13 cellular contexts compared by ENCODE assay signal in the genomic region with DNA sequence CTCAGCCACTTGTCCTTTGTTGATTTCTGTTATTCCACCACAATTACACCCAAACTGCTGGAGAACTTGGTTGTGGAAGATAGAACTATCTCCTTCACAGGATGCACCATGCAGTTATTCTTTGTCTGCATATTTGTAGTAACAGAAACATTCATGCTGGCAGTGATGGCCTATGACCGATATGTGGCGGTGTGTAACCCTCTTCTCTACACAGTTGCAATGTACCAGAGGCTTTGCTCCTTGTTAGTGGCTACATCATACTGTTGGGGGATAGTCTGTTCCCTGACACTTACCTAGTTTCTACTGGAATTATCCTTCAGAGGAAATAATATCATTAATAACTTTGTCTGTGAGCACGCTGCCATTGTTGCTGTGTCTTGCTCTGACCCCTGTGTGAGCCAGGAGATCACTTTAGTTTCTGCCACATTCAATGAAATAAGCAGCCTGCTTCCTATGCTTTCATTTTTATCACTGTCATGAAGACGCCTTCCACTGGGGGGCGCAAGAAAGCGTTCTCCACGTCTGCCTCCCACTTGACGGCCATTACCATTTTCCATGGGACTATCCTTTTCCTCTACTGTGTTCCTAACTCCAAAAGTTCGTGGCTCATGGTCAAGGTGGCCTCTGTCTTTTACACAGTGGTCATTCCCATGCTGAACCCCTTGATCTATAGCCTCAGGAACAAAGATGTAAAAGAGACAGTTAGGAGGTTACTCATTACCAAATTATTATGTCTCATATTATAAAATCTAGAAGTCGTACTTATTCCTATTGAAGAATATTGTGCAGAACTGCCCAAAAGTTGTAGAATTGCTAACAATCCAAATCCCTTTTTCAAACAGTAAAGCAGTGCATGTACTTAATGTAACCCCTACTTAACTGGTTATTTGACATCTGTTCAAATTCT. TPM values are rescaled to one million over a fixed set of nuclear protein-coding genes. Genes with fewer than 3 reads are reported as not detected.
DNase-seq lines count a peak whose midpoint lies in the region; ATAC-seq, FAIRE-seq and TF ChIP-seq lines count a peak whose summit lies in the region.
"Had no signal": no experiment of that assay in that cellular context is flagged by ENCODE, and none has a peak within 500 bp of the region (broad histone marks: within the 10 kb centered on the region; RNA-seq: fewer than 3 reads in every experiment).

No MANE protein-coding gene starts in this region.

- BruUV-seq in Caco-2 (replicated peaks; lab: Mats Ljungman, UMichigan) (no TSS peak), K562 (replicated peaks; lab: Mats Ljungman, UMichigan) (no TSS peak)

- no peak overlapping the region for H3K4me2 ChIP-seq in K562 (ENCODE audit: insufficient read depth, low read length)

- H3K9ac ChIP-seq in K562 (ENCODE audit: insufficient read depth in 1 of 2, low read depth in 2 of 2, low read length in 2 of 2), result no peak overlapping the region

- H3K4me3 ChIP-seq in Caco-2 (ENCODE audit: low read depth, low read length) (no peak overlapping the region), GM12875 (ENCODE audit: low read depth, low read length) (no peak overlapping the region), K562 (no peak overlapping the region)

- H3K4me1 ChIP-seq in Caco-2 (no peaks in the 10 kb centered on the region), K562 (replicated peaks in 1 of 2; ENCODE audit: control insufficient read depth in 2 of 2, insufficient read depth in 2 of 2, low read length in 2 of 2) (no peaks in the 10 kb centered on the region)

- no peak overlapping the region for H3K4me3 Mint-ChIP-seq in Caco-2 (ENCODE audit: unreplicated experiment)
- H3K4me3 Mint-ChIP-seq: activated naive CD4-positive, alpha-beta T cell treated with anti-CD3 and anti-CD28 coated beads, Interleukin-2, amount 10 ng/mL, durations not matched to agents 7 days and 5 days had no signal

- no peak for TF ChIP-seq RAD21 in K562 (CRISPR knock-in tag; conservative IDR thresholded peaks at IDR 0.05 in 1 of 2, IDR thresholded peaks at IDR 0.05 in 1 of 2)

- DNase-seq in Caco-2 (peak in 1 of 2 experiments; percentile 64), KBM-7 (peak; percentile 55), K562 (ENCODE audit: extremely low read depth in 1 of 4, low spot score in 3 of 4) (peak in 2 of 4 experiments; percentile 8 to 20), T-helper 1 cell (no peak), NCI-H146 treated with DMSO at 0.1 percent for 48 hours (lab: John Stamatoyannopoulos, UW; ENCODE audit: unreplicated experiment) (no peak)
- DNase-seq in activated naive CD4-positive, alpha-beta T cell (lab: John Stamatoyannopoulos, UW), result no peak
- DNase-seq: activated naive CD4-positive, alpha-beta T cell treated with anti-CD3 and anti-CD28 coated beads, Interleukin-2, amount 10 ng/mL, durations not matched to agents 7 days and 5 days; effector CD4-positive, alpha-beta T cell; hippocampal formation; NCI-H510A treated with DMSO at 0.1 percent for 48 hours had no signal

- CTCF ChIA-PET in Caco-2 (lab: Charles Lee) (no interaction called here), K562 (lab: Yijun Ruan, JAX; ENCODE audit: low intra/inter-chr PET ratio) (no interaction called here)

- H3K27me3 ChIP-seq in Caco-2 (replicated peaks; ENCODE audit: control insufficient read depth, insufficient read depth, low read length) (no peaks in the 10 kb centered on the region), K562 (ENCODE audit: control insufficient read depth in 2 of 2, insufficient read depth in 2 of 2, low read length in 2 of 2) (no peaks in the 10 kb centered on the region)

- no peaks in the 10 kb centered on the region for H4K20me1 ChIP-seq in K562 (replicated peaks; ENCODE audit: control insufficient read depth, insufficient read depth, low read length)

- H3K79me2 ChIP-seq in K562 (ENCODE audit: control insufficient read depth, insufficient read depth, low read length), result no peaks in the 10 kb centered on the region

- H3K9me3 ChIP-seq in Caco-2, result no peaks in the 10 kb centered on the region
- no peaks in the 10 kb centered on the region for H3K9me3 ChIP-seq in K562 (replicated peaks; ENCODE audit: control insufficient read depth, insufficient read depth, low read depth, low read length)

- intact Hi-C loops in Caco-2 (cut with micrococcal nuclease; ENCODE audit: unreplicated experiment), result loop anchor here (5.0 kb wide), 2 partner anchors 222 to 377 kb away; a partner anchor contains a TSS
- intact Hi-C loops in K562 (cut with micrococcal nuclease), result loop anchor here (5.0 kb wide), 1 partner anchor 1067 kb away; no protein-coding TSS in a partner anchor

- TF ChIP-seq CTCF in Caco-2 (IDR thresholded peaks at IDR 0.05; ENCODE audit: insufficient read depth in 1 of 2, low read depth in 1 of 2, low read length in 1 of 2, severe bottlenecking in 1 of 2, unreplicated experiment in 1 of 2) (peak; percentile 35 to 54), GM12875 (IDR thresholded peaks at IDR 0.05; ENCODE audit: borderline replicate concordance, insufficient read depth, low read depth, low read length) (peak; percentile 10; the same call in 1 of the 2 replicates), K562 (IDR thresholded peaks at IDR 0.05 in 2 of 3, conservative IDR thresholded peaks at IDR 0.05 in 1 of 3; ENCODE audit: insufficient read depth in 2 of 3, low read depth in 1 of 3, low read length in 3 of 3) (peak; percentile 15 to 49 (median 26); a peak in 3 of 6 replicates)

- ATAC-seq in K562 (no peak), HG03135 (IDR thresholded peaks at IDR 0.05; ENCODE audit: unreplicated experiment) (no peak)

- H3K36me3 Mint-ChIP-seq in Caco-2 (ENCODE audit: insufficient read depth, unreplicated experiment), result no peaks in the 10 kb centered on the region
- H3K36me3 Mint-ChIP-seq: activated naive CD4-positive, alpha-beta T cell treated with anti-CD3 and anti-CD28 coated beads, Interleukin-2, amount 10 ng/mL, durations not matched to agents 7 days and 5 days had no signal

- no peak overlapping the region for H3K27ac ChIP-seq in K562 (ENCODE audit: extremely low read depth, low read depth, low read length)

- H3K27me3 Mint-ChIP-seq in Caco-2 (ENCODE audit: insufficient read depth, unreplicated experiment), result no peaks in the 10 kb centered on the region
- H3K27me3 Mint-ChIP-seq: activated naive CD4-positive, alpha-beta T cell treated with anti-CD3 and anti-CD28 coated beads, Interleukin-2, amount 10 ng/mL, durations not matched to agents 7 days and 5 days had no signal

- POLR2A ChIA-PET in Caco-2 (lab: Charles Lee), result no interaction called here
- POLR2A ChIA-PET in K562 (lab: Yijun Ruan, JAX), result no interaction called here

- H3K9me3 Mint-ChIP-seq in Caco-2 (ENCODE audit: unreplicated experiment), result no peaks in the 10 kb centered on the region

- no peaks in the 10 kb centered on the region for H3K4me1 Mint-ChIP-seq in Caco-2 (ENCODE audit: low read depth, unreplicated experiment)
- H3K4me1 Mint-ChIP-seq: activated naive CD4-positive, alpha-beta T cell treated with anti-CD3 and anti-CD28 coated beads, Interleukin-2, amount 10 ng/mL, durations not matched to agents 7 days and 5 days had no signal

- FAIRE-seq in K562 (lab: Jason Lieb, UNC), result no peak
- FAIRE-seq: G401.6 had no signal

- no peak for TF ChIP-seq EP300 in K562 (IDR thresholded peaks at IDR 0.05; ENCODE audit: low read length)

- H3K27ac Mint-ChIP-seq in Caco-2 (ENCODE audit: unreplicated experiment), result no peak overlapping the region
- H3K27ac Mint-ChIP-seq: activated naive CD4-positive, alpha-beta T cell treated with anti-CD3 and anti-CD28 coated beads, Interleukin-2, amount 10 ng/mL, durations not matched to agents 7 days and 5 days had no signal

- H2AFZ ChIP-seq in K562 (ENCODE audit: low read depth, low read length), result no peak overlapping the region

- in situ Hi-C loops in KBM-7 (cut with MboI; ENCODE audit: low pct_unique_long_range_greater_than_20kb, low sequenced_read_pairs) (no loop called here), K562 (cut with MboI) (no loop called here)

- under 1% methylated on average over 10 of the region's 10 CpGs for WGBS in K562 (ENCODE audit: insufficient coverage, low coverage, missing lambda C conversion rate)

- no peaks in the 10 kb centered on the region for H3K9me1 ChIP-seq in K562 (ENCODE audit: control insufficient read depth, insufficient read depth, low read length)

- no peak for TF ChIP-seq POLR2A in K562 (conservative IDR thresholded peaks at IDR 0.05)

- H3K36me3 ChIP-seq in Caco-2 (ENCODE audit: control insufficient read depth, insufficient read depth, low read length) (no peaks in the 10 kb centered on the region), K562 (ENCODE audit: control insufficient read depth, insufficient read depth, low read length) (no peaks in the 10 kb centered on the region)

RNA-seq across cellular contexts. Expression of a gene that starts 53.2 kb away (rescaled TPM):
- total RNA-seq in Caco-2 (2022), result not detected in 2 replicates
- total RNA-seq in K562 (2011; cell fraction: chromatin; rRNA removed; ENCODE audit: low replicate concordance), result not detected in 2 replicates
- total RNA-seq in K562 (2011; cell fraction: nucleolus; rRNA removed), result not detected in 2 replicates
- total RNA-seq in K562 (2011; cell fraction: nucleoplasm; rRNA removed), result not detected in 2 replicates
- not detected in 2 replicates for total RNA-seq in K562 (2014; rRNA removed)
- total RNA-seq in K562 (2014; rRNA removed; fragmentation: Illumina TruSeq; extraction: Trizol), result not detected in 2 replicates
- total RNA-seq in K562 (2015; rRNA removed; fragmentation: Illumina TruSeq; extraction: Trizol), result not detected in 2 replicates
- not detected in 2 replicates for total RNA-seq in K562 (2021)
- polyA plus RNA-seq in K562 (2011; rRNA removed), result not detected in 2 replicates
- not detected in 2 replicates for polyA plus RNA-seq in K562 (2011; cell fraction: cytosol; rRNA removed)
- polyA plus RNA-seq in K562 (2011; cell fraction: nucleus; rRNA removed), result not detected in 2 replicates
- not detected in 2 replicates for polyA plus RNA-seq in K562 (2012)
- polyA plus RNA-seq in K562 (2014; fragmentation: Illumina TruSeq; extraction: Trizol), result not detected in 2 replicates
- not detected for polyA plus RNA-seq in K562 (2014; fragmentation: Nextera tagmentation; extraction: Ambion mirVana)
- polyA plus RNA-seq in K562 (2014; rRNA removed), result not detected in 2 replicates
- polyA minus RNA-seq in K562 (2011; rRNA and poly(A)+ RNA removed), result not detected in 2 replicates
- polyA minus RNA-seq in K562 (2011; cell fraction: cytosol; rRNA and poly(A)+ RNA removed), result not detected in 2 replicates
- polyA minus RNA-seq in K562 (2011; cell fraction: nucleus; rRNA and poly(A)+ RNA removed), result not detected in 2 replicates

RNA-seq across cellular contexts. Expression of a gene that starts 58.0 kb away (rescaled TPM):
- total RNA-seq in Caco-2 (2022) (not detected in 2 replicates), K562 (2014; rRNA removed) (not detected in 2 replicates), K562 (2014; rRNA removed; fragmentation: Illumina TruSeq; extraction: Trizol) (not detected in 2 replicates), K562 (2015; rRNA removed; fragmentation: Illumina TruSeq; extraction: Trizol) (not detected in 2 replicates), K562 (2021) (not detected in 2 replicates)
- not detected in 2 replicates for total RNA-seq in K562 (2011; cell fraction: chromatin; rRNA removed; ENCODE audit: low replicate concordance)
- total RNA-seq in K562 (2011; cell fraction: nucleolus; rRNA removed), result not detected in 2 replicates
- not detected in 2 replicates for total RNA-seq in K562 (2011; cell fraction: nucleoplasm; rRNA removed)
- polyA plus RNA-seq in K562 (2011; rRNA removed) (not detected in 2 replicates), K562 (2014; fragmentation: Illumina TruSeq; extraction: Trizol) (not detected in 2 replicates), K562 (2014; fragmentation: Nextera tagmentation; extraction: Ambion mirVana) (not detected), K562 (2014; rRNA removed) (not detected in 2 replicates)
- polyA plus RNA-seq in K562 (2011; cell fraction: cytosol; rRNA removed), result not detected in 2 replicates
- polyA plus RNA-seq in K562 (2011; cell fraction: nucleus; rRNA removed), result not detected in 2 replicates
- polyA plus RNA-seq in K562 (2012), result not detected in 2 replicates
- not detected in 2 replicates for polyA minus RNA-seq in K562 (2011; rRNA and poly(A)+ RNA removed)
- polyA minus RNA-seq in K562 (2011; cell fraction: cytosol; rRNA and poly(A)+ RNA removed), result not detected in 2 replicates
- not detected in 2 replicates for polyA minus RNA-seq in K562 (2011; cell fraction: nucleus; rRNA and poly(A)+ RNA removed)
